ENCODE assay signal across 1 cellular context in genomic region chr6:141394565-141395051, GRCh38.
TF ChIP-seq lines count a peak whose summit lies in the region.

No MANE protein-coding gene starts in this region.

TF ChIP-seq in H1, 55 proteins besides CTCF, POLR2A, EP300 and RAD21:
- TF ChIP-seq ASH2L (IDR thresholded peaks at IDR 0.05; ENCODE audit: low read length) (no peak), SIN3A (conservative IDR thresholded peaks at IDR 0.05 in 1 of 2, IDR thresholded peaks at IDR 0.05 in 1 of 2; ENCODE audit: low read depth in 1 of 2, low read length in 2 of 2) (no peak), CBX8 (IDR thresholded peaks at IDR 0.05; ENCODE audit: borderline replicate concordance, low read depth, low read length) (no peak), HDAC6 (IDR thresholded peaks at IDR 0.05; ENCODE audit: low read depth, low read length) (no peak), GTF2F1 (IDR thresholded peaks at IDR 0.05; ENCODE audit: borderline replicate concordance, low read depth, low read length) (no peak), SRF (IDR thresholded peaks at IDR 0.05; ENCODE audit: low read depth, low read length) (no peak), CBX5 (IDR thresholded peaks at IDR 0.05; ENCODE audit: low read depth, low read length) (no peak)
TF ChIP-seq in H1: peak in this region for 0.
